20 cellular contexts compared by ENCODE assay signal in the genomic region with DNA sequence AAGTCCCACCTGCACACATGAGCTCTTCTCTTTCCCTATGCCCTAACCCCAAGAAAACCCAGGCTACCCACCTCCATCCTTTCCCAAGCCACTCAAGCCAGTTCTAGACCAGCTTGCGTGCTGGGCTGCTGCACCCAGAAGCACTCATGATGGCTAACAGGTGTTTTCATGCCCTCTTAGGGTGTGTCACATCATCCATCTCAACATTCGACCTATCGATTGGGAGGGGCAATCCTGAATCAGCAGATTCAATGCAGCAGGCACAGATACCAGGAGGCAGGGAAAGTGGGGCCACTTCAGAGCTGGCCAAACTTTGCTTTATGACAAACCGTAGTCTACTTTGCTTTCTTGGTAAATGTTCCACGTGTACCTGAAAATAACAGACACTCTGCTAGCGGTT. TPM values are rescaled to one million over a fixed set of nuclear protein-coding genes. Genes with fewer than 3 reads are reported as not detected.
"Had no signal": no experiment of that assay in that cellular context is flagged by ENCODE, and none has a peak within 500 bp of the region (broad histone marks: within the 10 kb centered on the region; RNA-seq: fewer than 3 reads in every experiment).

No MANE protein-coding gene starts in this region.

- H3K36me3 Mint-ChIP-seq: naive B cell had no signal

- DNase-seq: effector memory CD4-positive, alpha-beta T cell; heart left ventricle; hippocampal formation; kidney glomerular epithelial cell; mesendoderm; naive B cell; ovary; small intestine; stimulated activated CD4-positive, alpha-beta T cell treated with anti-CD3 and anti-CD28 coated beads, Interleukin-12 subunit alpha, Interleukin-12 subunit beta, amount 100 ng/mL, for 4 hours; stimulated activated naive CD4-positive, alpha-beta T cell; stomach; substantia nigra; transverse colon had no signal

- H3K4me1 ChIP-seq: right atrium auricular region, stomach had no signal

- FAIRE-seq: endometrium, frontal cortex, small intestine had no signal

- H3K4me3 ChIP-seq: heart left ventricle, ovary, right atrium auricular region, stomach, thoracic aorta, transverse colon had no signal

- H3K27ac ChIP-seq: heart left ventricle, ovary, right atrium auricular region, stomach, thoracic aorta, transverse colon had no signal

- H3K36me3 ChIP-seq: heart left ventricle, ovary, right atrium auricular region, stomach, thoracic aorta, transverse colon had no signal

- H3K9me3 ChIP-seq: ovary had no signal

- H3K27me3 ChIP-seq: heart left ventricle, ovary, right atrium auricular region had no signal

- H3K4me1 Mint-ChIP-seq: naive B cell had no signal

- H3K4me3 Mint-ChIP-seq: naive B cell had no signal

- ATAC-seq: esophagus mucosa, heart left ventricle had no signal

RNA-seq across cellular contexts. Expression of a gene that starts 24.0 kb away (rescaled TPM):
- total RNA-seq: fibroblast of lung, glomerular endothelial cell had no signal
